Comparison of ENCODE assay signal across 8 cellular contexts in the genomic region with DNA sequence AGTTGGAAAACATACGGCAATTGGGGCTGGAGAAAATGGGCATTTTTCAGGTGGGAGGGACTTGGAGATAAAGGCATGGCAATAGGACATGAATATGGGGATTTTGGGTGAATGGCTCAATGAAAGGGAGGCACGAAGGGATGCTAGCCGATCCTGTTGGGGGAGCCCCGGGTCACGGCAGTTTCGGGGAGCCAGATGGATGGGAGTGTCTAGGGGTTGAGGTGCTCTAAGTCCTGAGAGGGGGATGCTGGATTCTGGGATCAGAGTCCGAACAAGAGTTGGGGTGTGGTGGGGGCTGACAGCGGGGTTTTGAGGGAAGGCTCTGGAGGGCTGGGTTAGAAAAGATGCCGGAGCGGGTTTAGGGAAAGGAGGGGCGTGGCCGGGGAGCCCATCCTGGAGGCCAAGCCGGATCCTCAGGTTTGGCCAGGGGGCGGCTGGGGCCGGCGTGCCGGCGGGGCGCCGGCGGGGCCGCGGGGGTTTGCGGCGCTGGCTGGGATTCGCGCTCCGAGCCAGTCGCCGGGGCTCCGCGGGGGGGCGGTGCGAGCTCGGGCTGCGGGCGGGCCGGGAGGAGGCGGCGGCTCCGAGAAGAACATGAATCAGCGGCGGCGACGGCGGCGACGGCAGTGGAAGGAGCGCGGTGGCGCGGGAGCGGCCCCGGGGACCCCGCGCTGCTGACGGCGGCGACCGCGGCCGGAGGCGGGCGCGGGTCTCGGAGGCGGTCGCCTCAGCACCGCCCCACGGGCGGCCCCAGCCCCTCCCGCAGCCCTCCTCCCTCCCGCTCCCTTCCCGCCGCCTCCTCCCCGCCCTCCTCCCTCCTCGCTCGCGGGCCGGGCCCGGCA. TPM values are rescaled to one million over a fixed set of nuclear protein-coding genes. Genes with fewer than 3 reads are reported as not detected.
DNase-seq lines count a peak whose midpoint lies in the region; ATAC-seq and TF ChIP-seq lines count a peak whose summit lies in the region.

A gene (plus strand): TSS at position 813 of the 839 bp plus-strand sequence. CDS start 46 bp downstream, outside the sequence.

- ATAC-seq in HG03460 (IDR thresholded peaks at IDR 0.05; ENCODE audit: unreplicated experiment): no peak

- peak; percentile 64 for DNase-seq in NCI-H146 (lab: John Stamatoyannopoulos, UW)
- DNase-seq in NCI-H146 treated with DMSO at 0.1 percent for 48 hours (lab: John Stamatoyannopoulos, UW; ENCODE audit: unreplicated experiment): no peak
- peak; percentile 31 for DNase-seq in NCI-H510A treated with DMSO at 0.1 percent for 48 hours (lab: John Stamatoyannopoulos, UW)
- peak; percentile 55 for DNase-seq in activated T-cell treated with anti-CD3 and anti-CD28 coated beads for 24 hours (ENCODE audit: low read depth)
- DNase-seq in epithelial cell of esophagus (ENCODE audit: low read depth): peak; percentile 63
- peak; percentile 46 for DNase-seq in mucosa of gallbladder (ENCODE audit: low spot score)
- peak; percentile 60 to 64 for DNase-seq in stimulated activated CD8-positive, alpha-beta memory T cell treated with anti-CD3 and anti-CD28 coated beads, Interleukin-2, amount 100 ng/mL, for 48 hours (ENCODE audit: low read depth in 2 of 2)

- no peak for TF ChIP-seq CTCF in epithelial cell of esophagus (IDR thresholded peaks at IDR 0.05; ENCODE audit: insufficient read depth, low read depth, low read length, missing control alignments)

- H3K4me3 ChIP-seq in epithelial cell of esophagus (ENCODE audit: low read length): peak within 1 kb of the TSS; percentile 60

RNA-seq across cellular contexts. Expression of the gene that starts here (rescaled TPM):
- 9.1 TPM for total RNA-seq in mucosa of gallbladder
